14 cellular contexts compared by ENCODE assay signal in the genomic region with DNA sequence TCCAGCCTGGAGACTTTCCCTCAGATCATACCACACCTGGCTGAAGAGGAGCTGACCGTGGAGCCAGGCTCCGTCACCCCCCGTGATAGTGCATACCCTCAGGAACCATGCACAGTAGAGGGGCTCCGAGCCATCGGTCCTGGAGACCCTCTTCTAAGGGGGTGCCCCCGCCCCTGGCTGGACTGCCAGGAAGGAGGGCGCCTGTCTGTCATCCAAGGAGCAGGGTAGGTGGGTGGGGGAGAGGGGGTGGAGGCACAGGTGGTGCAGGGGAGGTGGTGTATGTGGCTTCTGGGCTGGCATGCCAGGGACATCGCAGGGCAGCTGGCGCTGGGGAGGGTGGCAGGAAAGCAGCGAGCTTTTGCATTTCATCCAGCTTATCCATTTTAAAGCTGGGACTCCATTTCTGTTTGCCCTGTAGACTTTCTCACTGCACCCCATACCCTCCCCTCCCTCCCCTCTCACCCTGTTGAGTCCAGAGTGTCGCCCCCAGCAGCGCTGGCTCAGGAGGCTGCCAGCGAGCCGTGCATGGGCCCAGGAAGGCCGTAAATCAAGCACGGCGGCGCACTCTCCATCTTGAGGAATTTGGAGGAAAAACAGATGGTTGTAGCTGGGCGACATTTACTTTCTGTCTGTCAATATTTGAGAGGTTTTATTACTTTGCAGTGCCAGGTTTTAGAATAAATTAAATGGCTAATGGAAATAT. TPM values are rescaled to one million over a fixed set of nuclear protein-coding genes. Genes with fewer than 3 reads are reported as not detected.
DNase-seq lines count a peak whose midpoint lies in the region; ATAC-seq, FAIRE-seq and TF ChIP-seq lines count a peak whose summit lies in the region.
"Had no signal": no experiment of that assay in that cellular context is flagged by ENCODE, and none has a peak within 500 bp of the region (broad histone marks: within the 10 kb centered on the region; RNA-seq: fewer than 3 reads in every experiment).

No MANE protein-coding gene starts in this region.

- DNase-seq in EL (peak; percentile 30), SJSA1 (ENCODE audit: low read depth in 1 of 2, low spot score in 2 of 2) (peak in 1 of 2 experiments; percentile 42), kidney (peak; percentile 63), spleen (peak; percentile 68), SKM-1 (lab: John Stamatoyannopoulos, UW; ENCODE audit: unreplicated experiment) (no peak), Right ventricle myocardium superior (no peak), HEK293T (ENCODE audit: extremely low spot score) (no peak)
- DNase-seq: activated naive CD8-positive, alpha-beta T cell treated with anti-CD3 and anti-CD28 coated beads, Interleukin-2, amount 50 U/mL, for 24 hours; CD4-positive, CD25-positive, alpha-beta regulatory T cell; dermis blood vessel endothelial cell; foreskin melanocyte; T1000 had no signal

- 77 to 88% (median 82%) methylated on average over 16 to 19 of the region's 19 CpGs for WGBS in spleen, 5 donors

- H3K9me3 ChIP-seq in SJSA1 (replicated peaks) (no peaks in the 10 kb centered on the region), kidney (ENCODE audit: control insufficient read depth in 1 of 2, low read length in 2 of 2) (no peaks in the 10 kb centered on the region), spleen (no peaks in the 10 kb centered on the region)

- TF ChIP-seq POLR2A in spleen (IDR thresholded peaks at IDR 0.05) = no peak

- POLR2A ChIA-PET in HEK293T (lab: Yijun Ruan, JAX) = no interaction called here

- ATAC-seq in GM21381 (IDR thresholded peaks at IDR 0.05; ENCODE audit: unreplicated experiment) (no peak), Right ventricle myocardium superior (ENCODE audit: poor library complexity) (no peak)
- ATAC-seq: activated naive CD8-positive, alpha-beta T cell treated with anti-CD3 and anti-CD28 coated beads, Interleukin-2, amount 50 U/mL, for 24 hours; naive thymus-derived CD8-positive, alpha-beta T cell had no signal

- intact Hi-C loops in kidney (cut with DNase I) = no loop called here
- intact Hi-C loops in spleen (cut with DNase I; ENCODE audit: low total_unique reads) = no loop called here
- intact Hi-C loops in Right ventricle myocardium superior (cut with DNase I) = no loop called here

- no peak overlapping the region for H3K9ac ChIP-seq in kidney (ENCODE audit: low read length in 2 of 2)

- peak overlapping the region; percentile 90 for H3K27ac ChIP-seq in SJSA1
- H3K27ac ChIP-seq in kidney (ENCODE audit: low read depth in 2 of 2, low read length in 2 of 2) = no peak overlapping the region
- peak overlapping the region in 3 of 8 donors; percentile 17 to 73 (median 61) for H3K27ac ChIP-seq in spleen

- H3K27me3 ChIP-seq in SJSA1 (replicated peaks) (no peaks in the 10 kb centered on the region), spleen (replicated peaks in 1 of 7) (peaks cover 0 to 12% (median 0%) of the 10 kb centered on the region in 7 donors)

- H3K4me3 ChIP-seq in SJSA1 (peak overlapping the region; percentile 4; the same call in 1 of the 2 replicates), kidney (ENCODE audit: low read length in 2 of 2) (no peak overlapping the region), spleen (no peak overlapping the region)

- CTCF ChIA-PET in HEK293T (lab: Yijun Ruan, JAX) = no interaction called here

- TF ChIP-seq CTCF in kidney (IDR thresholded peaks at IDR 0.05; ENCODE audit: borderline replicate concordance, extremely low read depth, insufficient read depth) (no peak), spleen (IDR thresholded peaks at IDR 0.05 in 8 of 11, conservative IDR thresholded peaks at IDR 0.05 in 3 of 11) (no peak)

- FAIRE-seq in kidney (lab: Jason Lieb, UNC) = no peak

- H3K4me1 ChIP-seq in SJSA1 (replicated peaks) = peaks cover 95% of the 10 kb centered on the region
- peaks cover 0 to 37% of the 10 kb centered on the region in 2 donors for H3K4me1 ChIP-seq in kidney (ENCODE audit: control insufficient read depth in 1 of 2, insufficient read depth in 1 of 2, low read depth in 1 of 2, low read length in 2 of 2)
- H3K4me1 ChIP-seq in spleen = peaks cover 0 to 25% (median 10%) of the 10 kb centered on the region in 6 donors

- H3K36me3 ChIP-seq in SJSA1 (peaks cover 15% of the 10 kb centered on the region), kidney (ENCODE audit: control insufficient read depth in 1 of 2, insufficient read depth in 2 of 2, low read length in 2 of 2) (no peaks in the 10 kb centered on the region), spleen (no peaks in the 10 kb centered on the region)

TF ChIP-seq in HEK293T, 16 proteins besides CTCF, POLR2A, EP300 and RAD21:
- TF ChIP-seq TARDBP (IDR thresholded peaks at IDR 0.05) = no peak

RNA-seq across cellular contexts. Expression of a gene that starts 56.2 kb away (rescaled TPM):
- 120 and 160 TPM in 2 replicates for total RNA-seq in SJSA1 (2014; rRNA removed; shearing (Covaris generic))
- 73.9 TPM for total RNA-seq in kidney
- polyA plus RNA-seq in kidney (ENCODE audit: insufficient read depth, low read depth, low replicate concordance) = 49.6 TPM
- total RNA-seq in spleen = 10 to 100 TPM; 52.2 to 99.5 (median 66.7) TPM
- 10 to 100 TPM in 1 of 3 donors, 1 to 10 TPM in 2; 7.2 to 24.7 (median 9.2) TPM for polyA plus RNA-seq in spleen
- 35.1 TPM for total RNA-seq in Right ventricle myocardium superior

Comparison
In these comparisons a context has a peak if more than half of its experiments do, and no peak if none do; other contexts are left out.
1. DNase-seq: peak in EL (single experiment), kidney (single experiment) and spleen (single experiment); none in SKM-1 (single experiment), Right ventricle myocardium superior (single experiment) and HEK293T (single experiment).